In the genomic region with DNA sequence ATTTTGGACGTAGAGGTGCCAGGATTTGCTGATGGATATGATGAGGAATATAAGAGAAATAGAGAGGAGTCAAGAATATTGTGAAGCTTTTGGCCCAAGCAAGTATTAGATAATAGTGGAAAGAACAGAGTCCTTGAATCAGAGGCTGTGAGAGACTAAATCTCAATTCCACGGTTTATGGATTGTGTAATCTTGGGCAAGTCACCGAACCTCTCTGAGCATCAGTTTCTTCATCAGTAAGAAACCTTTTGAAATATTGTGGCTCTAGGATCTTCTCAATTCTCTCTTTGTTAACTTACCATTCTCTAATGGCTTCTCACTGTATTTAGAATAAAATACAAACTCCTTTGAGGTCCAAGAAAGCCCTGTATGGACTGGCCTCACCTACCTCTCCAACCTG, we compare ENCODE assay signal across 30 cellular contexts.
DNase-seq lines count a peak whose midpoint lies in the region; ATAC-seq, FAIRE-seq and TF ChIP-seq lines count a peak whose summit lies in the region.
"Had no signal": no experiment of that assay in that cellular context is flagged by ENCODE, and none has a peak within 500 bp of the region (broad histone marks: within the 10 kb centered on the region; RNA-seq: fewer than 3 reads in every experiment).

No MANE protein-coding gene starts in this region.

- H3K4me1 ChIP-seq in HepG2 (ENCODE audit: insufficient read depth, low read length) (0 out of 2 replicates have a peak, but pooled peaks cover 7% of the 10 kb centered on the region), right lobe of liver (peaks cover 0 to 22% (median 0%) of the 10 kb centered on the region in 4 donors), neutrophil (ENCODE audit: control insufficient read depth in 1 of 2, insufficient read depth in 1 of 2, low read depth in 1 of 2, low read length in 1 of 2) (peaks cover 17 to 19% of the 10 kb centered on the region in 2 experiments)
- H3K4me1 ChIP-seq: BE2C had no signal

- no peaks in the 10 kb centered on the region for H3K9me3 Mint-ChIP-seq in dendritic cell treated with granulocyte-macrophage colony-stimulating factor and Interleukin-4, amounts not matched to agents 40 ng/mL and 50 ng/mL, for 4 days
- H3K9me3 Mint-ChIP-seq: brain; stimulated activated memory B cell treated with anti-CD40 and anti-IgM and Interleukin-4, amounts not matched to agents 10 μg/mL and 1 μg/mL and 100 μg/mL, for 72 hours had no signal

- no peak for TF ChIP-seq RAD21 in HepG2 (CRISPR knock-in tag; IDR thresholded peaks at IDR 0.05)

- TF ChIP-seq POLR2A in HepG2 (IDR thresholded peaks at IDR 0.05; ENCODE audit: insufficient read depth in 1 of 2, low read depth in 2 of 2, low read length in 2 of 2), result no peak
- no peak for TF ChIP-seq POLR2A in right lobe of liver (IDR thresholded peaks at IDR 0.05)

- POLR2A ChIA-PET in HepG2 (lab: Yijun Ruan, JAX), result no interaction called here

- BruUV-seq in HepG2 (replicated peaks; lab: Mats Ljungman, UMichigan), result no TSS peak

- H3K4me2 ChIP-seq in HepG2 (ENCODE audit: low read depth, low read length), result no peak overlapping the region

- H3K27me3 Mint-ChIP-seq in dendritic cell treated with granulocyte-macrophage colony-stimulating factor and Interleukin-4, amounts not matched to agents 40 ng/mL and 50 ng/mL, for 4 days, result no peaks in the 10 kb centered on the region
- H3K27me3 Mint-ChIP-seq: brain; stimulated activated memory B cell treated with anti-CD40 and anti-IgM and Interleukin-4, amounts not matched to agents 10 μg/mL and 1 μg/mL and 100 μg/mL, for 72 hours had no signal

- H3K4me1 Mint-ChIP-seq in dendritic cell treated with granulocyte-macrophage colony-stimulating factor and Interleukin-4, amounts not matched to agents 40 ng/mL and 50 ng/mL, for 4 days (ENCODE audit: low read depth), result peaks cover 31% of the 10 kb centered on the region

- no peaks in the 10 kb centered on the region for H4K20me1 ChIP-seq in HepG2 (ENCODE audit: insufficient read depth, low read length)

- H2AFZ ChIP-seq in HepG2 (ENCODE audit: low read length), result no peak overlapping the region

- DNase-seq in HepG2 (ENCODE audit: low spot score), result no peak
- DNase-seq in right lobe of liver, result no peak
- peak; percentile 91 for DNase-seq in SIG-M5 treated with dmso at 0.1 percent for 504 hours (lab: John Stamatoyannopoulos, UW; ENCODE audit: unreplicated experiment)
- DNase-seq: activated CD4-positive, CD25-positive, alpha-beta regulatory T cell treated with anti-CD3 and anti-CD28 coated beads, Interleukin-2, amount 50 U/mL, for 72 hours; activated CD8-positive, alpha-beta memory T cell treated with anti-CD3 and anti-CD28 coated beads for 24 hours; activated gamma-delta T cell; activated T-cell treated with anti-CD3 and anti-CD28 coated beads, Interleukin-2, amount 50 U/mL, for 1 hour; BE2C; GDM1; H7; head of caudate nucleus; Karpas-422; NCI-H1092 treated with DMSO at 0.1 percent for 48 hours; NCI-H2029 treated with DMSO at 0.1 percent for 48 hours; NCI-H226; NCI-H774; occipital lobe; spleen; stimulated activated CD4-positive, alpha-beta T cell treated with anti-CD3 and anti-CD28 coated beads, Interleukin-4, amount 100 ng/mL, for 1 hour had no signal

- ATAC-seq in HepG2 (no peak), right lobe of liver (no peak), GM21367 (IDR thresholded peaks at IDR 0.05; ENCODE audit: unreplicated experiment) (no peak), GM18519 (IDR thresholded peaks at IDR 0.05; ENCODE audit: low FRiP score, unreplicated experiment) (no peak), GM18873 (IDR thresholded peaks at IDR 0.05; ENCODE audit: low FRiP score, unreplicated experiment) (no peak)
- ATAC-seq: stimulated activated memory B cell treated with anti-CD40 and anti-IgM and Interleukin-4, amounts not matched to agents 10 μg/mL and 1 μg/mL and 100 μg/mL, for 72 hours had no signal

- CTCF ChIA-PET in HepG2 (lab: Yijun Ruan, JAX; ENCODE audit: low intra/inter-chr PET ratio, low total read pairs), result no interaction called here

- WGBS in HepG2 (ENCODE audit: low lambda C conversion rate), result 31% methylated on average over 3 of the region's 3 CpGs
- 43% methylated on average over 3 of the region's 3 CpGs for WGBS in right lobe of liver (ENCODE audit: insufficient coverage, low coverage, low lambda C conversion rate, missing lambda C conversion rate)

- H3K9ac ChIP-seq in HepG2 (ENCODE audit: insufficient read depth, low read depth, low read length), result no peak overlapping the region

- no peak for FAIRE-seq in HepG2 (lab: Jason Lieb, UNC)
- FAIRE-seq: A204.1, colon, urothelium cell line had no signal

- no peaks in the 10 kb centered on the region for H3K36me3 Mint-ChIP-seq in dendritic cell treated with granulocyte-macrophage colony-stimulating factor and Interleukin-4, amounts not matched to agents 40 ng/mL and 50 ng/mL, for 4 days (ENCODE audit: low read depth)
- H3K36me3 Mint-ChIP-seq: brain; stimulated activated memory B cell treated with anti-CD40 and anti-IgM and Interleukin-4, amounts not matched to agents 10 μg/mL and 1 μg/mL and 100 μg/mL, for 72 hours had no signal

- no peak for TF ChIP-seq CTCF in HepG2 (CRISPR knock-in tag; IDR thresholded peaks at IDR 0.05)
- no peak for TF ChIP-seq CTCF in right lobe of liver (IDR thresholded peaks at IDR 0.05)
- TF ChIP-seq CTCF in neutrophil (IDR thresholded peaks at IDR 0.05), result no peak

- H3K36me3 ChIP-seq in HepG2 (replicated peaks in 1 of 2; ENCODE audit: control insufficient read depth in 1 of 2, insufficient read depth in 2 of 2, low read length in 2 of 2) (no peaks in the 10 kb centered on the region), right lobe of liver (no peaks in the 10 kb centered on the region), neutrophil (no peaks in the 10 kb centered on the region)
- H3K36me3 ChIP-seq: BE2C, esophagus muscularis mucosa, spleen had no signal

- H3K4me3 ChIP-seq in HepG2 (replicated peaks in 1 of 3; ENCODE audit: insufficient read depth in 1 of 3, low read depth in 2 of 3, low read length in 3 of 3) (no peak overlapping the region), right lobe of liver (no peak overlapping the region), neutrophil (ENCODE audit: low read depth in 1 of 2, low read length in 1 of 2) (no peak overlapping the region)
- H3K4me3 ChIP-seq: esophagus muscularis mucosa, spleen had no signal

- no peaks in the 10 kb centered on the region for H3K79me2 ChIP-seq in HepG2 (ENCODE audit: insufficient read depth, low read length)

- no peak overlapping the region for H3K4me3 Mint-ChIP-seq in dendritic cell treated with granulocyte-macrophage colony-stimulating factor and Interleukin-4, amounts not matched to agents 40 ng/mL and 50 ng/mL, for 4 days
- H3K4me3 Mint-ChIP-seq: brain; stimulated activated memory B cell treated with anti-CD40 and anti-IgM and Interleukin-4, amounts not matched to agents 10 μg/mL and 1 μg/mL and 100 μg/mL, for 72 hours had no signal

- intact Hi-C loops in HepG2 (cut with micrococcal nuclease; ENCODE audit: unreplicated experiment) (loop anchor here (10.0 kb wide), 1 partner anchor 268 kb away; no protein-coding TSS in a partner anchor), right lobe of liver (cut with DNase I) (loop anchor here (10.0 kb wide), 3 partner anchors 68 to 268 kb away; no protein-coding TSS in a partner anchor)
- intact Hi-C loops in dendritic cell treated with granulocyte-macrophage colony-stimulating factor and Interleukin-4, amounts not matched to agents 40 ng/mL and 50 ng/mL, for 4 days (cut with micrococcal nuclease), result no loop called here

- peaks cover 0 to 10% of the 10 kb centered on the region in 2 experiments; a peak in 1 of 5 replicates for H3K27me3 ChIP-seq in HepG2 (ENCODE audit: control insufficient read depth in 1 of 2, insufficient read depth in 2 of 2, low read length in 2 of 2)
- H3K27me3 ChIP-seq in right lobe of liver, result no peaks in the 10 kb centered on the region
- H3K27me3 ChIP-seq in neutrophil, result no peaks in the 10 kb centered on the region
- H3K27me3 ChIP-seq: BE2C, esophagus muscularis mucosa, spleen had no signal

- TF ChIP-seq EP300 in HepG2 (IDR thresholded peaks at IDR 0.05; ENCODE audit: low read depth in 2 of 2, low read length in 2 of 2) (no peak), HepG2 (CRISPR knock-in tag; IDR thresholded peaks at IDR 0.05; ENCODE audit: borderline replicate concordance) (no peak)

- H3K9me3 ChIP-seq in HepG2 (ENCODE audit: low read length) (no peaks in the 10 kb centered on the region), right lobe of liver (no peaks in the 10 kb centered on the region), neutrophil (no peaks in the 10 kb centered on the region)
- H3K9me3 ChIP-seq: BE2C, esophagus muscularis mucosa, spleen had no signal

- in situ Hi-C loops in HepG2 (cut with HindIII; ENCODE audit: extremely low pct_ligation_motif_present, low pct_unique_long_range_greater_than_20kb), result no loop called here

- H3K27ac ChIP-seq in HepG2 (ENCODE audit: extremely low read length, insufficient read depth, low read length) (no peak overlapping the region), right lobe of liver (no peak overlapping the region), neutrophil (peak overlapping the region; percentile 69)
- H3K27ac ChIP-seq: esophagus muscularis mucosa had no signal

- peak overlapping the region; percentile 37 for H3K27ac Mint-ChIP-seq in dendritic cell treated with granulocyte-macrophage colony-stimulating factor and Interleukin-4, amounts not matched to agents 40 ng/mL and 50 ng/mL, for 4 days
- H3K27ac Mint-ChIP-seq: brain; stimulated activated memory B cell treated with anti-CD40 and anti-IgM and Interleukin-4, amounts not matched to agents 10 μg/mL and 1 μg/mL and 100 μg/mL, for 72 hours had no signal

TF ChIP-seq in HepG2, 621 proteins besides CTCF, POLR2A, EP300 and RAD21:
- TF ChIP-seq ZNF737 (CRISPR knock-in tag; IDR thresholded peaks at IDR 0.05; ENCODE audit: borderline replicate concordance) (no peak), CEBPB (IDR thresholded peaks at IDR 0.05; ENCODE audit: borderline replicate concordance, low read depth, low read length) (peak; percentile 62)
